Comparison of ENCODE assay signal across 9 cellular contexts in genomic region chr17:5508855-5509254, GRCh38. TPM values are rescaled to one million over a fixed set of nuclear protein-coding genes. Genes with fewer than 3 reads are reported as not detected.
DNase-seq lines count a peak whose midpoint lies in the region; ATAC-seq, FAIRE-seq and TF ChIP-seq lines count a peak whose summit lies in the region.
"Had no signal": no experiment of that assay in that cellular context is flagged by ENCODE, and none has a peak within 500 bp of the region (broad histone marks: within the 10 kb centered on the region; RNA-seq: fewer than 3 reads in every experiment).

No MANE protein-coding gene starts in this region.

- BruUV-seq in HepG2 (replicated peaks; lab: Mats Ljungman, UMichigan) = no TSS peak

- no peak overlapping the region for H3K9ac ChIP-seq in HepG2 (ENCODE audit: insufficient read depth, low read depth, low read length)

- intact Hi-C loops in HepG2 (cut with micrococcal nuclease; ENCODE audit: unreplicated experiment) = no loop called here
- intact Hi-C loops in right lobe of liver (cut with DNase I) = no loop called here

- H3K27me3 ChIP-seq in HepG2 (ENCODE audit: control insufficient read depth in 1 of 2, insufficient read depth in 2 of 2, low read length in 2 of 2) (peaks cover 0 to 4% of the 10 kb centered on the region in 2 experiments; a peak in 2 of 5 replicates), right lobe of liver (no peaks in the 10 kb centered on the region)

- WGBS in HepG2 (ENCODE audit: low lambda C conversion rate) = 0% methylated on average over 1 of the region's 4 CpGs
- 21% methylated on average over 2 of the region's 4 CpGs for WGBS in right lobe of liver (ENCODE audit: insufficient coverage, low coverage, low lambda C conversion rate, missing lambda C conversion rate)

- H3K4me3 ChIP-seq in HepG2 (replicated peaks in 1 of 3; ENCODE audit: insufficient read depth in 1 of 3, low read depth in 2 of 3, low read length in 3 of 3) (no peak overlapping the region), right lobe of liver (no peak overlapping the region)

- H3K36me3 ChIP-seq in HepG2 (replicated peaks in 1 of 2; ENCODE audit: control insufficient read depth in 1 of 2, insufficient read depth in 2 of 2, low read length in 2 of 2) = no peaks in the 10 kb centered on the region
- no peaks in the 10 kb centered on the region for H3K36me3 ChIP-seq in right lobe of liver

- CTCF ChIA-PET in HepG2 (lab: Yijun Ruan, JAX; ENCODE audit: low intra/inter-chr PET ratio, low total read pairs) = no interaction called here

- peak; percentile 33; the same call in 1 of the 3 replicates for ATAC-seq in HepG2
- no peak for ATAC-seq in right lobe of liver

- in situ Hi-C loops in HepG2 (cut with HindIII; ENCODE audit: extremely low pct_ligation_motif_present, low pct_unique_long_range_greater_than_20kb) = no loop called here

- H3K27ac ChIP-seq in HepG2 (ENCODE audit: extremely low read length, insufficient read depth, low read length) (no peak overlapping the region), right lobe of liver (no peak overlapping the region)

- no peak for TF ChIP-seq CTCF in HepG2 (CRISPR knock-in tag; IDR thresholded peaks at IDR 0.05)
- TF ChIP-seq CTCF in right lobe of liver (IDR thresholded peaks at IDR 0.05) = no peak

- H3K4me1 ChIP-seq in HepG2 (ENCODE audit: insufficient read depth, low read length) (no peaks in the 10 kb centered on the region), right lobe of liver (no peaks in the 10 kb centered on the region)

- POLR2A ChIA-PET in HepG2 (lab: Yijun Ruan, JAX) = no interaction called here

- no peaks in the 10 kb centered on the region for H4K20me1 ChIP-seq in HepG2 (ENCODE audit: insufficient read depth, low read length)

- H3K79me2 ChIP-seq in HepG2 (ENCODE audit: insufficient read depth, low read length) = no peaks in the 10 kb centered on the region

- TF ChIP-seq EP300 in HepG2 (IDR thresholded peaks at IDR 0.05; ENCODE audit: low read depth in 2 of 2, low read length in 2 of 2) (no peak), HepG2 (CRISPR knock-in tag; IDR thresholded peaks at IDR 0.05; ENCODE audit: borderline replicate concordance) (no peak)

- FAIRE-seq in HepG2 (lab: Jason Lieb, UNC) = no peak
- FAIRE-seq: H54 had no signal

- DNase-seq in HepG2 (ENCODE audit: low spot score) = peak; percentile 29
- no peak for DNase-seq in right lobe of liver
- DNase-seq in SW480 (ENCODE audit: low spot score) = peak; percentile 31
- peak; percentile 47 for DNase-seq in iPS DF 19.7 (ENCODE audit: low read depth, low spot score)
- no peak for DNase-seq in GM19238 (ENCODE audit: insufficient read length, low spot score)
- DNase-seq in activated gamma-delta T cell treated with Interleukin-2 at 50 U/mL for 16 hours = no peak
- DNase-seq in activated effector memory CD4-positive, alpha-beta T cell treated with anti-CD3 and anti-CD28 coated beads, Interleukin-2, amount 50 U/mL, for 16 hours = no peak
- no peak for DNase-seq in stimulated activated naive CD4-positive, alpha-beta T cell treated with Interleukin-2 at 50 U/mL for 16 hours (lab: John Stamatoyannopoulos, UW)

- no peak overlapping the region for H3K4me2 ChIP-seq in HepG2 (ENCODE audit: low read depth, low read length)

- no peak overlapping the region for H2AFZ ChIP-seq in HepG2 (ENCODE audit: low read length)

- H3K9me3 ChIP-seq in HepG2 (ENCODE audit: low read length) (no peaks in the 10 kb centered on the region), right lobe of liver (no peaks in the 10 kb centered on the region)

- no peak for TF ChIP-seq POLR2A in HepG2 (IDR thresholded peaks at IDR 0.05; ENCODE audit: insufficient read depth in 1 of 2, low read depth in 2 of 2, low read length in 2 of 2)
- no peak for TF ChIP-seq POLR2A in right lobe of liver (IDR thresholded peaks at IDR 0.05)

- TF ChIP-seq RAD21 in HepG2 (CRISPR knock-in tag; IDR thresholded peaks at IDR 0.05) = no peak

RNA-seq across cellular contexts. Expression of gene MIS12, which starts 22.5 kb away (rescaled TPM):
- 28.0 and 28.3 TPM in 2 replicates for total RNA-seq in HepG2 (2016; rRNA removed; fragmentation: Illumina TruSeq; extraction: Trizol)
- 7.9 and 8.3 TPM in 2 replicates for total RNA-seq in HepG2 (2016; cell fraction: cytosol; rRNA removed; fragmentation: Illumina TruSeq; extraction: Trizol; ENCODE audit: low read depth)
- total RNA-seq in HepG2 (2016; cell fraction: insoluble cytoplasmic fraction; rRNA removed; fragmentation: Illumina TruSeq; extraction: Trizol) = 28.6 and 31.1 TPM in 2 replicates
- total RNA-seq in HepG2 (2016; cell fraction: membrane; rRNA removed; fragmentation: Illumina TruSeq; extraction: Trizol) = 24.4 and 27.4 TPM in 2 replicates
- total RNA-seq in HepG2 (2016; cell fraction: nucleus; rRNA removed; fragmentation: Illumina TruSeq; extraction: Trizol) = 27.4 and 28.9 TPM in 2 replicates
- 13.4 and 16.2 TPM in 2 replicates for polyA plus RNA-seq in HepG2 (2011; rRNA removed)
- 3.8 and 6.1 TPM in 2 replicates for polyA plus RNA-seq in HepG2 (2011; cell fraction: cytosol; rRNA removed)
- 21.4 and 24.6 TPM in 2 replicates for polyA plus RNA-seq in HepG2 (2011; cell fraction: nucleus; rRNA removed)
- polyA plus RNA-seq in HepG2 (2012) = 12.6 and 13.8 TPM in 2 replicates
- polyA plus RNA-seq in HepG2 (2016; cell fraction: cytosol; fragmentation: Illumina TruSeq; extraction: Trizol; ENCODE audit: low read depth) = 4.5 and 6.2 TPM in 2 replicates
- polyA plus RNA-seq in HepG2 (2016; cell fraction: insoluble cytoplasmic fraction; fragmentation: Illumina TruSeq; extraction: Trizol; ENCODE audit: low read depth) = 23.5 and 29.2 TPM in 2 replicates
- polyA plus RNA-seq in HepG2 (2016; cell fraction: membrane; fragmentation: Illumina TruSeq; extraction: Trizol; ENCODE audit: low read depth) = 13.9 and 15.0 TPM in 2 replicates
- 57.5 and 58.5 TPM in 2 replicates for polyA plus RNA-seq in HepG2 (2016; cell fraction: nucleus; fragmentation: Illumina TruSeq; extraction: Trizol; ENCODE audit: insufficient read depth, low read depth)
- 10.3 and 37.9 TPM in 2 replicates for polyA minus RNA-seq in HepG2 (2011; rRNA and poly(A)+ RNA removed; ENCODE audit: low replicate concordance)
- polyA minus RNA-seq in HepG2 (2011; cell fraction: cytosol; rRNA and poly(A)+ RNA removed) = 5.1 and 7.9 TPM in 2 replicates
- polyA minus RNA-seq in HepG2 (2011; cell fraction: nucleus; rRNA and poly(A)+ RNA removed) = 8.7 and 9.5 TPM in 2 replicates
- total RNA-seq in right lobe of liver = 1 to 10 TPM; 7.1 to 9.4 (median 8.7) TPM

RNA-seq across cellular contexts. Expression of gene DERL2, which starts 22.9 kb away (rescaled TPM):
- total RNA-seq in HepG2 (2016; rRNA removed; fragmentation: Illumina TruSeq; extraction: Trizol) (41.4 and 59.3 TPM in 2 replicates), right lobe of liver (10 to 100 TPM; 31.2 to 47.9 (median 43.2) TPM)
- 25.6 and 28.7 TPM in 2 replicates for total RNA-seq in HepG2 (2016; cell fraction: cytosol; rRNA removed; fragmentation: Illumina TruSeq; extraction: Trizol; ENCODE audit: low read depth)
- total RNA-seq in HepG2 (2016; cell fraction: insoluble cytoplasmic fraction; rRNA removed; fragmentation: Illumina TruSeq; extraction: Trizol) = 38.6 and 66.1 TPM in 2 replicates
- total RNA-seq in HepG2 (2016; cell fraction: membrane; rRNA removed; fragmentation: Illumina TruSeq; extraction: Trizol) = 33.6 and 39.9 TPM in 2 replicates
- total RNA-seq in HepG2 (2016; cell fraction: nucleus; rRNA removed; fragmentation: Illumina TruSeq; extraction: Trizol) = 60.7 and 77.4 TPM in 2 replicates
- polyA plus RNA-seq in HepG2 (2011; rRNA removed) = 59.0 and 65.2 TPM in 2 replicates
- polyA plus RNA-seq in HepG2 (2011; cell fraction: cytosol; rRNA removed) = 34.0 and 50.7 TPM in 2 replicates
- 63.2 and 65.1 TPM in 2 replicates for polyA plus RNA-seq in HepG2 (2011; cell fraction: nucleus; rRNA removed)
- polyA plus RNA-seq in HepG2 (2012) = 36.4 and 42.5 TPM in 2 replicates
- 37.6 and 45.6 TPM in 2 replicates for polyA plus RNA-seq in HepG2 (2016; cell fraction: cytosol; fragmentation: Illumina TruSeq; extraction: Trizol; ENCODE audit: low read depth)
- polyA plus RNA-seq in HepG2 (2016; cell fraction: insoluble cytoplasmic fraction; fragmentation: Illumina TruSeq; extraction: Trizol; ENCODE audit: low read depth) = 43.9 and 63.4 TPM in 2 replicates
- polyA plus RNA-seq in HepG2 (2016; cell fraction: membrane; fragmentation: Illumina TruSeq; extraction: Trizol; ENCODE audit: low read depth) = 36.3 and 44.4 TPM in 2 replicates
- polyA plus RNA-seq in HepG2 (2016; cell fraction: nucleus; fragmentation: Illumina TruSeq; extraction: Trizol; ENCODE audit: insufficient read depth, low read depth) = 159 and 169 TPM in 2 replicates
- 21.7 and 35.4 TPM in 2 replicates for polyA minus RNA-seq in HepG2 (2011; rRNA and poly(A)+ RNA removed; ENCODE audit: low replicate concordance)
- polyA minus RNA-seq in HepG2 (2011; cell fraction: cytosol; rRNA and poly(A)+ RNA removed) = 22.2 and 22.9 TPM in 2 replicates
- polyA minus RNA-seq in HepG2 (2011; cell fraction: nucleus; rRNA and poly(A)+ RNA removed) = 54.3 and 57.7 TPM in 2 replicates

RNA-seq across cellular contexts. Expression of gene DHX33, which starts 40.1 kb away (rescaled TPM):
- 20.1 and 34.8 TPM in 2 replicates for total RNA-seq in HepG2 (2016; rRNA removed; fragmentation: Illumina TruSeq; extraction: Trizol)
- total RNA-seq in HepG2 (2016; cell fraction: cytosol; rRNA removed; fragmentation: Illumina TruSeq; extraction: Trizol; ENCODE audit: low read depth) = 12.8 and 14.6 TPM in 2 replicates
- 20.9 and 31.1 TPM in 2 replicates for total RNA-seq in HepG2 (2016; cell fraction: insoluble cytoplasmic fraction; rRNA removed; fragmentation: Illumina TruSeq; extraction: Trizol)
- 16.8 and 16.9 TPM in 2 replicates for total RNA-seq in HepG2 (2016; cell fraction: membrane; rRNA removed; fragmentation: Illumina TruSeq; extraction: Trizol)
- total RNA-seq in HepG2 (2016; cell fraction: nucleus; rRNA removed; fragmentation: Illumina TruSeq; extraction: Trizol) = 20.4 and 22.7 TPM in 2 replicates
- 15.5 and 18.4 TPM in 2 replicates for polyA plus RNA-seq in HepG2 (2011; rRNA removed)
- polyA plus RNA-seq in HepG2 (2011; cell fraction: cytosol; rRNA removed) = 11.2 and 12.3 TPM in 2 replicates
- polyA plus RNA-seq in HepG2 (2011; cell fraction: nucleus; rRNA removed) = 20.2 and 22.4 TPM in 2 replicates
- polyA plus RNA-seq in HepG2 (2012) = 15.6 and 16.6 TPM in 2 replicates
- 1.8 TPM in 2 replicates for polyA plus RNA-seq in HepG2 (2016; cell fraction: cytosol; fragmentation: Illumina TruSeq; extraction: Trizol; ENCODE audit: low read depth)
- polyA plus RNA-seq in HepG2 (2016; cell fraction: insoluble cytoplasmic fraction; fragmentation: Illumina TruSeq; extraction: Trizol; ENCODE audit: low read depth) = 29.3 and 33.3 TPM in 2 replicates
- polyA plus RNA-seq in HepG2 (2016; cell fraction: membrane; fragmentation: Illumina TruSeq; extraction: Trizol; ENCODE audit: low read depth) = 7.2 TPM in 2 replicates
- polyA plus RNA-seq in HepG2 (2016; cell fraction: nucleus; fragmentation: Illumina TruSeq; extraction: Trizol; ENCODE audit: insufficient read depth, low read depth) = 46.3 and 53.5 TPM in 2 replicates
- polyA minus RNA-seq in HepG2 (2011; rRNA and poly(A)+ RNA removed; ENCODE audit: low replicate concordance) = 44.5 and 49.7 TPM in 2 replicates
- polyA minus RNA-seq in HepG2 (2011; cell fraction: cytosol; rRNA and poly(A)+ RNA removed) = 17.9 and 18.8 TPM in 2 replicates
- 14.9 and 15.3 TPM in 2 replicates for polyA minus RNA-seq in HepG2 (2011; cell fraction: nucleus; rRNA and poly(A)+ RNA removed)
- total RNA-seq in right lobe of liver = 1 to 10 TPM; 6.4 to 10.0 (median 7.2) TPM

Comparison
In these comparisons a context has a peak if more than half of its experiments do, and no peak if none do; other contexts are left out.
1. DNase-seq: peak in HepG2 (single experiment), SW480 (single experiment) and iPS DF 19.7 (single experiment); none in right lobe of liver (0 of 3), GM19238 (single experiment), activated gamma-delta T cell treated with Interleukin-2 at 50 U/mL for 16 hours (single experiment), activated effector memory CD4-positive, alpha-beta T cell treated with anti-CD3 and anti-CD28 coated beads, Interleukin-2, amount 50 U/mL, for 16 hours (single experiment) and stimulated activated naive CD4-positive, alpha-beta T cell treated with Interleukin-2 at 50 U/mL for 16 hours (single experiment).